In genomic region chr9:85321561-85321960, GRCh38 we compare ENCODE assay signal across 18 cellular contexts.
"Had no signal": no experiment of that assay in that cellular context is flagged by ENCODE, and none has a peak within 500 bp of the region (broad histone marks: within the 10 kb centered on the region; RNA-seq: fewer than 3 reads in every experiment).

No MANE protein-coding gene starts in this region.

- H3K36me3 Mint-ChIP-seq: memory B cell had no signal

- ATAC-seq: effector memory CD8-positive, alpha-beta T cell; foreskin keratinocyte; heart left ventricle; left cardiac atrium; lower lobe of right lung; natural killer cell treated with Interleukin-12 subunit alpha and Interleukin-12 subunit beta and Interleukin-15 and Interleukin-18, amount 100 ng/mL, for 72 hours had no signal

- H3K4me3 Mint-ChIP-seq: dendritic cell treated with granulocyte-macrophage colony-stimulating factor and Interleukin-4, amounts not matched to agents 40 ng/mL and 50 ng/mL, for 4 days; effector memory CD8-positive, alpha-beta T cell; memory B cell; natural killer cell treated with Interleukin-12 subunit alpha and Interleukin-12 subunit beta and Interleukin-15 and Interleukin-18, amount 100 ng/mL, for 72 hours had no signal

- H3K27me3 ChIP-seq: foreskin keratinocyte, heart left ventricle, right atrium auricular region, sigmoid colon had no signal

- H3K27ac ChIP-seq: foreskin keratinocyte, heart left ventricle, left ventricle myocardium inferior, lower lobe of right lung, right atrium auricular region, sigmoid colon, skin epidermis had no signal

- H3K36me3 ChIP-seq: heart left ventricle, left ventricle myocardium inferior, lower lobe of right lung, right atrium auricular region, sigmoid colon had no signal

- H3K4me1 ChIP-seq: foreskin keratinocyte, heart left ventricle, left ventricle myocardium inferior, lower lobe of right lung, right atrium auricular region, sigmoid colon had no signal

- H3K4me3 ChIP-seq: heart left ventricle, left ventricle myocardium inferior, lower lobe of right lung, right atrium auricular region, sigmoid colon, skin epidermis had no signal

- H3K9me3 ChIP-seq: sigmoid colon had no signal

- H3K4me1 Mint-ChIP-seq: memory B cell had no signal

- H3K27me3 Mint-ChIP-seq: dendritic cell treated with granulocyte-macrophage colony-stimulating factor and Interleukin-4, amounts not matched to agents 40 ng/mL and 50 ng/mL, for 4 days had no signal

- H3K27ac Mint-ChIP-seq: dendritic cell treated with granulocyte-macrophage colony-stimulating factor and Interleukin-4, amounts not matched to agents 40 ng/mL and 50 ng/mL, for 4 days; effector memory CD8-positive, alpha-beta T cell; memory B cell; natural killer cell treated with Interleukin-12 subunit alpha and Interleukin-12 subunit beta and Interleukin-15 and Interleukin-18, amount 100 ng/mL, for 72 hours had no signal

- DNase-seq: effector memory CD8-positive, alpha-beta T cell; erythroblast; heart left ventricle; hippocampal formation; left cardiac atrium; left ventricle myocardium inferior; lower lobe of right lung; midbrain; sigmoid colon; stimulated activated CD4-positive, alpha-beta T cell treated with anti-CD3 and anti-CD28 coated beads, Interleukin-2, amount 100 ng/mL, for 24 hours; stimulated activated naive CD4-positive, alpha-beta T cell treated with Interleukin-2 at 50 U/mL for 16 hours; trophoblast cell had no signal
